In genomic region chr2:62306751-62307468, GRCh38 we compare ENCODE assay signal across 7 cellular contexts.
A peak's percentile ranks its signal among the peaks of the same experiment; 100 is the strongest.
DNase-seq lines count a peak whose midpoint lies in the region; ATAC-seq and TF ChIP-seq lines count a peak whose summit lies in the region.

No MANE protein-coding gene starts in this region.

- H3K4me3 Mint-ChIP-seq in activated naive CD8-positive, alpha-beta T cell: peak overlapping the region; percentile 66

- DNase-seq in NCI-H748 treated with DMSO at 0.1 percent for 48 hours (lab: John Stamatoyannopoulos, UW) (peak; percentile 20), mucosa of descending colon (peak in 2 of 3 donors; percentile 42 to 49), cerebellum (ENCODE audit: low spot score) (no peak)

- no peak overlapping the region for H3K4me3 ChIP-seq in mucosa of descending colon

- intact Hi-C loops in mucosa of descending colon (cut with DNase I, micrococcal nuclease): no loop called here

- no peaks in the 10 kb centered on the region for H3K9me3 ChIP-seq in mucosa of descending colon

- H3K4me1 ChIP-seq in mucosa of descending colon (ENCODE audit: low read depth): peaks cover 36% of the 10 kb centered on the region

- no peaks in the 10 kb centered on the region for H3K36me3 ChIP-seq in mucosa of descending colon (ENCODE audit: low read depth)

- peak; percentile 45 for ATAC-seq in GM18517 (IDR thresholded peaks at IDR 0.05; ENCODE audit: unreplicated experiment)
- ATAC-seq in HG02763 (IDR thresholded peaks at IDR 0.05; ENCODE audit: unreplicated experiment): peak; percentile 37
- ATAC-seq in mucosa of descending colon: peak; percentile 20
- ATAC-seq in HG03139 (IDR thresholded peaks at IDR 0.05; ENCODE audit: unreplicated experiment): no peak

- H3K27ac Mint-ChIP-seq in activated naive CD8-positive, alpha-beta T cell: peak overlapping the region; percentile 99

- peaks cover 4% of the 10 kb centered on the region for H3K9me3 Mint-ChIP-seq in activated naive CD8-positive, alpha-beta T cell (ENCODE audit: low read depth)

- no peaks in the 10 kb centered on the region for H3K27me3 Mint-ChIP-seq in activated naive CD8-positive, alpha-beta T cell

- H3K4me1 Mint-ChIP-seq in activated naive CD8-positive, alpha-beta T cell (ENCODE audit: low read depth): peaks cover 94% of the 10 kb centered on the region

- H3K36me3 Mint-ChIP-seq in activated naive CD8-positive, alpha-beta T cell: no peaks in the 10 kb centered on the region

- no peak for TF ChIP-seq CTCF in mucosa of descending colon (IDR thresholded peaks at IDR 0.05)
